In the genomic region with DNA sequence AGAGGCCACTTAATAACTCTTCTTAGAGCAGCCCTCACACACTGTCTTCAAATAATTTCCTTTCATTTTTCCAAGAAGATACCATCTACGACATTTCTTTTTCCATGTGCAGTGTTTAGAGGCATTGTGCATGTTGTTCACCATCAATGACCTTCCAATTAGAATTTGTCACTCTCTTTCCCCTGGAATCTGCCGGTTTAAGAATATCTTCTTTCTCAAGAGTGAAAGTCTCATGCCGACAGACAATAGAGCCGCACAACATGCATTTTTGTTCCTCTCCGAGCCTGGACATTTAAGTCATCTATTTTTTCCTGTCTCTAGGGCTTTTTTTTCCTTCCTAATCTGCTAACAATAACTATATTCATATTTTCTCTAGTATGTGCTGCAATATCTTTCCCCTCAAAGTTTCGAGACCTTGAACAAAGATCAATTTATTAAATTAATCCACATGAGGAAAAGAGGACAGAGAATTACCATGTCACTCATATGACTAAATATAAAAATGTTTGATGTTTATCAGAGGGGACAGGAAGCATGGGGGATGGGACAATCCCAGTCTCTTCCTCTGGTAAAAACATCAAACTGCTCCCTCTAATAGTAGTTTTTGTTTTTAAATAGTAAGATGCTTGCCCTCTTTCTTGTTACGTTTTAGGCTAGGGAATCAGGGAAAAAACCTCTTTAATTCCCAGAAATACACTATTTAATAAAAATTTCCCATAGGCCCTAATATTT, we compare ENCODE assay signal across 19 cellular contexts.
DNase-seq lines count a peak whose midpoint lies in the region; ATAC-seq and TF ChIP-seq lines count a peak whose summit lies in the region.
"Had no signal": no experiment of that assay in that cellular context is flagged by ENCODE, and none has a peak within 500 bp of the region (broad histone marks: within the 10 kb centered on the region; RNA-seq: fewer than 3 reads in every experiment).

No MANE protein-coding gene starts in this region.

- H3K27ac Mint-ChIP-seq in endothelial cell (ENCODE audit: unreplicated experiment) (peak overlapping the region; percentile 64), mesothelial cell of epicardium (peak overlapping the region; percentile 30)
- H3K27ac Mint-ChIP-seq: activated naive CD4-positive, alpha-beta T cell treated with anti-CD3 and anti-CD28 coated beads for 36 hours; CD4-positive, CD25-positive, alpha-beta regulatory T cell; natural killer cell; stimulated activated naive CD8-positive, alpha-beta T cell treated with anti-CD3 and anti-CD28 coated beads, Interleukin-15, Interleukin-2, amounts not matched to agents 100 ng/mL and 50 ng/mL, for 24 hours had no signal

- H3K4me3 Mint-ChIP-seq in endothelial cell (ENCODE audit: unreplicated experiment) (no peak overlapping the region), mesothelial cell of epicardium (no peak overlapping the region)
- H3K4me3 Mint-ChIP-seq: activated naive CD4-positive, alpha-beta T cell treated with anti-CD3 and anti-CD28 coated beads for 36 hours; CD4-positive, CD25-positive, alpha-beta regulatory T cell; natural killer cell; stimulated activated naive CD8-positive, alpha-beta T cell treated with anti-CD3 and anti-CD28 coated beads, Interleukin-15, Interleukin-2, amounts not matched to agents 100 ng/mL and 50 ng/mL, for 24 hours had no signal

- in situ Hi-C loops in KBM-7 (cut with MboI; ENCODE audit: low pct_unique_long_range_greater_than_20kb, low sequenced_read_pairs): no loop called here

- H3K27ac ChIP-seq in tibial nerve (peak overlapping the region in 3 of 4 donors; percentile 30 to 75 (median 74)), ovary (no peak overlapping the region)
- H3K27ac ChIP-seq: PC-9 had no signal

- H3K4me3 ChIP-seq in tibial nerve (peak overlapping the region in 2 of 4 donors; percentile 18 to 27), ovary (no peak overlapping the region)
- H3K4me3 ChIP-seq: PC-9 had no signal

- 27 to 37% methylated on average over 7 of the region's 7 CpGs for WGBS in tibial nerve, 2 donors
- 60 to 67% (median 64%) methylated on average over 7 of the region's 7 CpGs for WGBS in ovary, 3 donors

- H3K27me3 Mint-ChIP-seq in endothelial cell (ENCODE audit: unreplicated experiment) (peaks cover 2% of the 10 kb centered on the region), mesothelial cell of epicardium (ENCODE audit: low read depth) (no peaks in the 10 kb centered on the region)
- H3K27me3 Mint-ChIP-seq: CD4-positive, CD25-positive, alpha-beta regulatory T cell; stimulated activated naive CD8-positive, alpha-beta T cell treated with anti-CD3 and anti-CD28 coated beads, Interleukin-15, Interleukin-2, amounts not matched to agents 100 ng/mL and 50 ng/mL, for 24 hours had no signal

- H3K4me1 ChIP-seq in tibial nerve (peaks cover 0 to 13% (median 3%) of the 10 kb centered on the region in 4 donors), ovary (ENCODE audit: insufficient read depth) (no peaks in the 10 kb centered on the region)

- no peak for TF ChIP-seq CTCF in endothelial cell (IDR thresholded peaks at IDR 0.05; ENCODE audit: unreplicated experiment)
- no peak for TF ChIP-seq CTCF in mesothelial cell of epicardium (IDR thresholded peaks at IDR 0.05; ENCODE audit: unreplicated experiment)
- TF ChIP-seq CTCF in tibial nerve (IDR thresholded peaks at IDR 0.05): no peak
- no peak for TF ChIP-seq CTCF in ovary (IDR thresholded peaks at IDR 0.05)

- H3K9me3 ChIP-seq in tibial nerve: no peaks in the 10 kb centered on the region
- H3K9me3 ChIP-seq in ovary: no peaks in the 10 kb centered on the region

- H3K4me1 Mint-ChIP-seq in endothelial cell (ENCODE audit: unreplicated experiment) (peaks cover 29% of the 10 kb centered on the region), mesothelial cell of epicardium (peaks cover 9% of the 10 kb centered on the region)
- H3K4me1 Mint-ChIP-seq: CD4-positive, CD25-positive, alpha-beta regulatory T cell; natural killer cell had no signal

- DNase-seq in Right ventricle myocardium superior (no peak), cardiac septum (ENCODE audit: low spot score) (no peak), endothelial cell (ENCODE audit: low spot score) (no peak), mesothelial cell of epicardium (ENCODE audit: low spot score in 2 of 2, unreplicated experiment in 2 of 2) (no peak), tibial nerve (ENCODE audit: low spot score in 2 of 2) (no peak), KBM-7 (no peak), ovary (no peak)
- DNase-seq: activated CD4-positive, alpha-beta T cell treated with anti-CD3 and anti-CD28 coated beads, Interleukin-2, amount 50 U/mL, for 1 hour; activated naive CD4-positive, alpha-beta T cell treated with anti-CD3 and anti-CD28 coated beads for 36 hours; CD4-positive, CD25-positive, alpha-beta regulatory T cell; effector CD8-positive, alpha-beta T cell; H7; Karpas-422; natural killer cell; NCI-H1105; PC-9 had no signal

- no peaks in the 10 kb centered on the region for H3K36me3 Mint-ChIP-seq in endothelial cell (ENCODE audit: low read depth, unreplicated experiment)
- H3K36me3 Mint-ChIP-seq in mesothelial cell of epicardium: no peaks in the 10 kb centered on the region
- H3K36me3 Mint-ChIP-seq: CD4-positive, CD25-positive, alpha-beta regulatory T cell; natural killer cell had no signal

- H3K36me3 ChIP-seq in tibial nerve (no peaks in the 10 kb centered on the region), ovary (no peaks in the 10 kb centered on the region)

- intact Hi-C loops in Right ventricle myocardium superior (cut with DNase I) (no loop called here), cardiac septum (cut with DNase I) (no loop called here), ovary (cut with DNase I) (no loop called here)

- no peak for TF ChIP-seq POLR2A in tibial nerve (IDR thresholded peaks at IDR 0.05)
- TF ChIP-seq POLR2A in ovary (IDR thresholded peaks at IDR 0.05): no peak

- H3K9me3 Mint-ChIP-seq in endothelial cell (ENCODE audit: unreplicated experiment): no peaks in the 10 kb centered on the region
- H3K9me3 Mint-ChIP-seq in mesothelial cell of epicardium: peaks cover 2% of the 10 kb centered on the region

- TF ChIP-seq EP300 in tibial nerve (IDR thresholded peaks at IDR 0.05) (no peak), ovary (IDR thresholded peaks at IDR 0.05) (no peak)

- H3K27me3 ChIP-seq in tibial nerve (no peaks in the 10 kb centered on the region), ovary (no peaks in the 10 kb centered on the region)

- peak; percentile 36 for ATAC-seq in Right ventricle myocardium superior (ENCODE audit: poor library complexity)
- no peak for ATAC-seq in GM18873 (IDR thresholded peaks at IDR 0.05; ENCODE audit: low FRiP score, unreplicated experiment)
- ATAC-seq: left lobe of liver, natural killer cell had no signal

Comparison
In these comparisons a context has a peak if more than half of its experiments do, and no peak if none do; other contexts are left out.
1. H3K27ac ChIP-seq: peak in tibial nerve (3 of 4); none in ovary (0 of 2).